ENCODE assay signal across 17 cellular contexts in genomic region chr15:57384024-57384423, GRCh38. TPM values are rescaled to one million over a fixed set of nuclear protein-coding genes. Genes with fewer than 3 reads are reported as not detected.
"Had no signal": no experiment of that assay in that cellular context is flagged by ENCODE, and none has a peak within 500 bp of the region (broad histone marks: within the 10 kb centered on the region; RNA-seq: fewer than 3 reads in every experiment).

No MANE protein-coding gene starts in this region.

- H3K4me1 Mint-ChIP-seq: activated CD4-positive, alpha-beta memory T cell treated with anti-CD3 and anti-CD28 coated beads, Interleukin-2, amount 10 ng/mL, durations not matched to agents 7 days and 5 days; T-cell had no signal

- DNase-seq: activated CD4-positive, alpha-beta memory T cell treated with anti-CD3 and anti-CD28 coated beads, Interleukin-2, amount 10 ng/mL, durations not matched to agents 7 days and 5 days; activated naive CD4-positive, alpha-beta T cell; activated T-cell treated with anti-CD3 and anti-CD28 coated beads, Interleukin-2, amount 50 U/mL, for 72 hours; cerebellar nuclear complex; effector memory CD8-positive, alpha-beta T cell; erythroblast; left lung; spleen; stimulated activated CD4-positive, alpha-beta T cell treated with anti-CD3 and anti-CD28 coated beads, Interleukin-1b, Interleukin-23, amount 100 ng/mL, for 48 hours; stimulated activated naive CD4-positive, alpha-beta T cell; T-cell; T1000 had no signal

- H3K36me3 ChIP-seq: left lung, spleen, suprapubic skin had no signal

- H3K4me3 Mint-ChIP-seq: activated CD4-positive, alpha-beta memory T cell treated with anti-CD3 and anti-CD28 coated beads, Interleukin-2, amount 10 ng/mL, durations not matched to agents 7 days and 5 days; activated T-cell treated with anti-CD3 and anti-CD28 coated beads, Interleukin-2, amount 50 U/mL, for 72 hours; dendritic cell treated with granulocyte-macrophage colony-stimulating factor and Interleukin-4, amounts not matched to agents 40 ng/mL and 50 ng/mL, for 4 days; effector memory CD8-positive, alpha-beta T cell; T-cell had no signal

- H3K9ac ChIP-seq: parathyroid adenoma had no signal

- H3K36me3 Mint-ChIP-seq: brain, T-cell had no signal

- H3K27me3 ChIP-seq: left lung, suprapubic skin had no signal

- H3K4me3 ChIP-seq: left lung, SK-N-MC, spleen, suprapubic skin had no signal

- H3K9me3 Mint-ChIP-seq: activated CD4-positive, alpha-beta memory T cell treated with anti-CD3 and anti-CD28 coated beads, Interleukin-2, amount 10 ng/mL, durations not matched to agents 7 days and 5 days; activated T-cell treated with anti-CD3 and anti-CD28 coated beads, Interleukin-2, amount 50 U/mL, for 72 hours; dendritic cell treated with granulocyte-macrophage colony-stimulating factor and Interleukin-4, amounts not matched to agents 40 ng/mL and 50 ng/mL, for 4 days; effector memory CD8-positive, alpha-beta T cell; T-cell had no signal

- H3K9me3 ChIP-seq: left lung, spleen, suprapubic skin had no signal

- H3K27ac ChIP-seq: left lung, parathyroid adenoma, SK-N-MC, spleen, suprapubic skin had no signal

- ATAC-seq: activated T-cell treated with anti-CD3 and anti-CD28 coated beads, Interleukin-2, amount 50 U/mL, for 72 hours; effector memory CD8-positive, alpha-beta T cell; left lung; T-cell had no signal

- H3K4me1 ChIP-seq: parathyroid adenoma, spleen had no signal

- H3K27ac Mint-ChIP-seq: activated CD4-positive, alpha-beta memory T cell treated with anti-CD3 and anti-CD28 coated beads, Interleukin-2, amount 10 ng/mL, durations not matched to agents 7 days and 5 days; activated T-cell treated with anti-CD3 and anti-CD28 coated beads, Interleukin-2, amount 50 U/mL, for 72 hours; dendritic cell treated with granulocyte-macrophage colony-stimulating factor and Interleukin-4, amounts not matched to agents 40 ng/mL and 50 ng/mL, for 4 days; effector memory CD8-positive, alpha-beta T cell; T-cell had no signal

RNA-seq across cellular contexts. Expression of gene CGNL1, which starts 7.7 kb away (rescaled TPM):
- total RNA-seq: activated CD4-positive, alpha-beta memory T cell treated with anti-CD3 and anti-CD28 coated beads, Interleukin-2, amount 10 ng/mL, durations not matched to agents 7 days and 5 days; activated T-cell treated with anti-CD3 and anti-CD28 coated beads, Interleukin-2, amount 50 U/mL, for 72 hours had no signal
